ENCODE assay signal across 17 cellular contexts in the genomic region with DNA sequence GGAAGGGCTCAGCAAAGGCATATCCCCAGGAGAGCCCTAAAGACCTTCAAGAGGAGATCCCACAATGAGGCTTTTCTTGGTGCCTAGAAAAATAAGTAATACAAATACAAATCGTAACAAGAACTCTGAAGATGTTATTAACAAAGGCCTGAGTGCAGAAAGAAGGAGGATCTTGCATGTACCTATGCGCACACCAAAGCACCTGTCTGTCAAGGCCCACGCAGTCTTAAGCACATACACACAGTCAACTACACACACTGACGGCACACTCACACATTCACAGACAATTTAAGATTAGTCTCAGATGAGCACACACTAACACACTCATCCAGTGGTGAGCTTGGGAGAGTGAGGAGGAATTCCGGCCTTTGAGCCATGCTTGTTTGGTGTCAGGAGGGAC.
"Had no signal": no experiment of that assay in that cellular context is flagged by ENCODE, and none has a peak within 500 bp of the region (broad histone marks: within the 10 kb centered on the region; RNA-seq: fewer than 3 reads in every experiment).

No MANE protein-coding gene starts in this region.

- H3K4me1 ChIP-seq: prostate gland had no signal

- H3K27ac Mint-ChIP-seq: activated T-helper 1 cell treated with anti-CD3 and anti-CD28 coated beads, Interleukin-12 subunit alpha, Interleukin-12 subunit beta, Interleukin-2, Interleukin-4 antibody, amounts not matched to agents 30 ng/mL and 10 ng/mL and 1 ng/mL, durations not matched to agents 14 hours and 24 hours and 36 hours; nephron progenitor cell had no signal

- H3K27me3 ChIP-seq: breast epithelium, gastrocnemius medialis, upper lobe of right lung had no signal

- DNase-seq: activated CD4-positive, alpha-beta T cell treated with anti-CD3 and anti-CD28 coated beads, Interleukin-2, amount 50 U/mL, for 1 hour; cortex of kidney; gastrocnemius medialis; kidney; nephron progenitor cell; T-cell; T1000; upper lobe of right lung had no signal

- H3K4me3 Mint-ChIP-seq: activated T-helper 1 cell treated with anti-CD3 and anti-CD28 coated beads, Interleukin-12 subunit alpha, Interleukin-12 subunit beta, Interleukin-2, Interleukin-4 antibody, amounts not matched to agents 30 ng/mL and 10 ng/mL and 1 ng/mL, durations not matched to agents 14 hours and 24 hours and 36 hours; nephron progenitor cell; T-cell had no signal

- H3K9me3 ChIP-seq: breast epithelium, gastrocnemius medialis, prostate gland, thoracic aorta, upper lobe of right lung had no signal

- H3K27me3 Mint-ChIP-seq: T-cell had no signal

- H3K4me3 ChIP-seq: breast epithelium, gastrocnemius medialis, lung, prostate gland, SK-N-MC, thoracic aorta, upper lobe of right lung had no signal

- ATAC-seq: esophagus mucosa, gastrocnemius medialis, left lobe of liver, right cardiac atrium, T-cell, upper lobe of right lung had no signal

- H3K27ac ChIP-seq: breast epithelium, gastrocnemius medialis, prostate gland, SK-N-MC, thoracic aorta, upper lobe of right lung had no signal

- H3K9me3 Mint-ChIP-seq: activated T-helper 1 cell treated with anti-CD3 and anti-CD28 coated beads, Interleukin-12 subunit alpha, Interleukin-12 subunit beta, Interleukin-2, Interleukin-4 antibody, amounts not matched to agents 30 ng/mL and 10 ng/mL and 1 ng/mL, durations not matched to agents 14 hours and 24 hours and 36 hours; nephron progenitor cell; T-cell had no signal
